8 cellular contexts compared by ENCODE assay signal in the genomic region with DNA sequence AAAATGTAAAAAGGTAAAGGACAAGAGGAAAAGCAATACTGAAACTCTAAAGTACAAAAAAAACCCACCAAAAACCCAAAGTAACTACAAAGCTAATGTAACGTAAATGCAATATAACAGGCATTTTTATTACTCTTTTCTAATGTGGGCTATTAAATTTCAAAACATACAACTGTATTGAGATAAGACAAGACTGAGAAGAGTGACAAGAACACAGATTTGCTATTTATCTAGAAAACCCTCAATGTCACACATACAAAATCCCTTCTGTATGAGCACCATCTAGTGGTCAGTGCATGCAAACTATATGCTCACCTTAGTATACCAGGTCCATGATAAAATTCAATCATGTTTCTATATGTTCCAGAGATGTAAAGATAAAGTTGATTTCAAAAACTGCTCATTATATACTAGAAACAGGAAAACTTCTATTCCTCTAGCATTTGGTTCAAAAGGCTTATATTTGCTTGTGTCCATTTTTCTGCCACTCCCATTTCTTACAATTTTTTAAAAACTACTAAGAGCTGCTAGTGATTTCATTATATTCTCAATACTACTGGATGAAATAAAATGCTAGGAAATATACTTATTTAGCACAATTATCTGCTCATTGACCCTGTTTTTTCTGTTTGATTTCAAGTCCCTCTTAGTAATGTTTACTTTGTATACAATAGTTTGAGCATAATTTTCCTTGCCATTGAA.
DNase-seq lines count a peak whose midpoint lies in the region; ATAC-seq and TF ChIP-seq lines count a peak whose summit lies in the region.

No MANE protein-coding gene starts in this region.

- H3K4me1 ChIP-seq in CD4-positive, CD25-positive, alpha-beta regulatory T cell (ENCODE audit: control insufficient read depth, insufficient read depth, low read length, poor library complexity, severe bottlenecking) = no peaks in the 10 kb centered on the region
- H3K4me1 ChIP-seq in OCI-LY3 (ENCODE audit: low read length) (peaks cover 20% of the 10 kb centered on the region), tibial artery (peaks cover 0 to 2% (median 0%) of the 10 kb centered on the region in 4 donors)

- H3K4me2 ChIP-seq in OCI-LY3 (ENCODE audit: low read length) = no peak overlapping the region

- intact Hi-C loops in left colon (cut with DNase I, micrococcal nuclease) (loop anchor here in 1 of 2 donors (10.0 kb wide), 1 partner anchor 182 kb away; no protein-coding TSS in a partner anchor), tibial artery (cut with DNase I; ENCODE audit: low total_unique reads) (loop anchor here (5.0 kb wide), 1 partner anchor 210 kb away; no protein-coding TSS in a partner anchor)

- H3K27ac Mint-ChIP-seq in CD4-positive, CD25-positive, alpha-beta regulatory T cell = no peak overlapping the region

- no peak overlapping the region for H3K9ac ChIP-seq in OCI-LY3 (ENCODE audit: low read length)

- peaks cover 10% of the 10 kb centered on the region for H3K36me3 Mint-ChIP-seq in CD4-positive, CD25-positive, alpha-beta regulatory T cell

- H3K4me3 ChIP-seq in CD4-positive, CD25-positive, alpha-beta regulatory T cell (ENCODE audit: low read depth, low read length) = no peak overlapping the region
- H3K4me3 ChIP-seq in OCI-LY3 (ENCODE audit: low read length) (no peak overlapping the region), tibial artery (no peak overlapping the region)

- H3K4me3 Mint-ChIP-seq in CD4-positive, CD25-positive, alpha-beta regulatory T cell = no peak overlapping the region

- TF ChIP-seq CTCF in OCI-LY3 (IDR thresholded peaks at IDR 0.05; ENCODE audit: low read depth, low read length) (peak; percentile 93), tibial artery (IDR thresholded peaks at IDR 0.05) (peak; percentile 68 to 77)

- H3K27ac ChIP-seq in CD4-positive, CD25-positive, alpha-beta regulatory T cell (ENCODE audit: insufficient read depth, low read length, poor library complexity, severe bottlenecking) = no peak overlapping the region
- H3K27ac ChIP-seq in OCI-LY3 (ENCODE audit: low read length) = no peak overlapping the region
- H3K27ac ChIP-seq in tibial artery = no peak overlapping the region

- peaks cover 10 to 26% (median 18%) of the 10 kb centered on the region in 4 donors for H3K4me1 Mint-ChIP-seq in CD4-positive, CD25-positive, alpha-beta regulatory T cell

- no peaks in the 10 kb centered on the region for H3K9me3 ChIP-seq in CD4-positive, CD25-positive, alpha-beta regulatory T cell (ENCODE audit: control insufficient read depth in 2 of 2, low read length in 2 of 2)
- H3K9me3 ChIP-seq in OCI-LY3 (ENCODE audit: insufficient read depth, low read length) (no peaks in the 10 kb centered on the region), tibial artery (no peaks in the 10 kb centered on the region)

- H2AFZ ChIP-seq in OCI-LY3 (ENCODE audit: low read depth, low read length) = no peak overlapping the region

- peak; percentile 81 to 82 for ATAC-seq in CD4-positive, CD25-positive, alpha-beta regulatory T cell (ENCODE audit: low read depth in 2 of 2)
- peak; percentile 60 for ATAC-seq in GM18502 (IDR thresholded peaks at IDR 0.05; ENCODE audit: poor library complexity, unreplicated experiment)
- peak; percentile 88 for ATAC-seq in left colon

- H4K20me1 ChIP-seq in OCI-LY3 (ENCODE audit: insufficient read depth, low read length) = no peaks in the 10 kb centered on the region

- peak; percentile 5 to 74 (median 59) for DNase-seq in CD4-positive, CD25-positive, alpha-beta regulatory T cell
- DNase-seq in Kasumi-1 (lab: John Stamatoyannopoulos, UW) (peak; percentile 76 to 90), left colon (no peak), tibial artery (no peak), T1000 (lab: John Stamatoyannopoulos, UW) (no peak)
- DNase-seq in central memory CD4-positive, alpha-beta T cell = peak; percentile 24

- peaks cover 13% of the 10 kb centered on the region for H3K79me2 ChIP-seq in OCI-LY3 (ENCODE audit: low read length)

- H3K9me3 Mint-ChIP-seq in CD4-positive, CD25-positive, alpha-beta regulatory T cell = no peaks in the 10 kb centered on the region

- peaks cover 2% of the 10 kb centered on the region for H3K36me3 ChIP-seq in CD4-positive, CD25-positive, alpha-beta regulatory T cell (ENCODE audit: control insufficient read depth, insufficient read depth, low read length)
- H3K36me3 ChIP-seq in OCI-LY3 (replicated peaks; ENCODE audit: low read depth, low read length) (no peaks in the 10 kb centered on the region), tibial artery (no peaks in the 10 kb centered on the region)

- H3K27me3 ChIP-seq in CD4-positive, CD25-positive, alpha-beta regulatory T cell (ENCODE audit: control insufficient read depth, insufficient read depth, low read length) = no peaks in the 10 kb centered on the region
- H3K27me3 ChIP-seq in OCI-LY3 (ENCODE audit: low read depth, low read length) (no peaks in the 10 kb centered on the region), tibial artery (no peaks in the 10 kb centered on the region)

- no peaks in the 10 kb centered on the region for H3K27me3 Mint-ChIP-seq in CD4-positive, CD25-positive, alpha-beta regulatory T cell

Comparison
In these comparisons a context has a peak if more than half of its experiments do, and no peak if none do; other contexts are left out.
1. DNase-seq: peak in CD4-positive, CD25-positive, alpha-beta regulatory T cell (3 of 3), Kasumi-1 (2 of 2) and central memory CD4-positive, alpha-beta T cell (single experiment); none in left colon (0 of 2), tibial artery (0 of 2) and T1000 (single experiment).
2. Peak in every context shown above with its lines, with median percentiles within 50 percentile points of each other: ATAC-seq.